ENCODE assay signal across 23 cellular contexts in genomic region chr9:132211570-132211969, GRCh38. TPM values are rescaled to one million over a fixed set of nuclear protein-coding genes. Genes with fewer than 3 reads are reported as not detected.
"Had no signal": no experiment of that assay in that cellular context is flagged by ENCODE, and none has a peak within 500 bp of the region (broad histone marks: within the 10 kb centered on the region; RNA-seq: fewer than 3 reads in every experiment).

No MANE protein-coding gene starts in this region.

- H3K27ac ChIP-seq: colonic mucosa, esophagus muscularis mucosa, foreskin keratinocyte, gastrocnemius medialis, heart right ventricle, left lung, lower lobe of right lung had no signal

- H3K9me3 Mint-ChIP-seq: dendritic cell treated with granulocyte-macrophage colony-stimulating factor and Interleukin-4, amounts not matched to agents 40 ng/mL and 50 ng/mL, for 4 days; mesothelial cell of epicardium had no signal

- H3K4me1 ChIP-seq: colonic mucosa, foreskin keratinocyte had no signal

- H3K9me3 ChIP-seq: colonic mucosa, esophagus muscularis mucosa, gastrocnemius medialis, heart right ventricle, left lung, lower lobe of right lung, mucosa of descending colon had no signal

- DNase-seq: colonic mucosa; cortex of kidney; effector CD4-positive, alpha-beta T cell; effector memory CD4-positive, alpha-beta T cell; foreskin keratinocyte; gastrocnemius medialis; glutamatergic neuron; head of caudate nucleus; heart right ventricle; hippocampal formation; left cardiac atrium; left ventricle myocardium superior; lower lobe of right lung; mesenchymal stem cell; mucosa of descending colon had no signal

- ATAC-seq: gastrocnemius medialis, heart right ventricle, left cardiac atrium, left lung, left ventricle myocardium superior, lower lobe of right lung, mucosa of descending colon had no signal

- H3K36me3 Mint-ChIP-seq: mesothelial cell of epicardium had no signal

- FAIRE-seq: endothelial cell of umbilical vein, islet of Langerhans, keratinocyte had no signal

- H3K36me3 ChIP-seq: colonic mucosa, esophagus muscularis mucosa, gastrocnemius medialis, heart right ventricle, left lung, lower lobe of right lung had no signal

- H3K27me3 ChIP-seq: colonic mucosa, esophagus muscularis mucosa, gastrocnemius medialis, heart right ventricle had no signal

- H3K27ac Mint-ChIP-seq: dendritic cell treated with granulocyte-macrophage colony-stimulating factor and Interleukin-4, amounts not matched to agents 40 ng/mL and 50 ng/mL, for 4 days; mesothelial cell of epicardium had no signal

- H3K4me3 Mint-ChIP-seq: dendritic cell treated with granulocyte-macrophage colony-stimulating factor and Interleukin-4, amounts not matched to agents 40 ng/mL and 50 ng/mL, for 4 days; mesothelial cell of epicardium had no signal

- H3K4me3 ChIP-seq: colonic mucosa, esophagus muscularis mucosa, gastrocnemius medialis, heart right ventricle, left lung, lower lobe of right lung, mucosa of descending colon had no signal

RNA-seq across cellular contexts. Expression of gene NTNG2, which starts 49.7 kb away (rescaled TPM):
- total RNA-seq: epithelial cell of proximal tubule had no signal
